ENCODE assay signal across 19 cellular contexts in the genomic region with DNA sequence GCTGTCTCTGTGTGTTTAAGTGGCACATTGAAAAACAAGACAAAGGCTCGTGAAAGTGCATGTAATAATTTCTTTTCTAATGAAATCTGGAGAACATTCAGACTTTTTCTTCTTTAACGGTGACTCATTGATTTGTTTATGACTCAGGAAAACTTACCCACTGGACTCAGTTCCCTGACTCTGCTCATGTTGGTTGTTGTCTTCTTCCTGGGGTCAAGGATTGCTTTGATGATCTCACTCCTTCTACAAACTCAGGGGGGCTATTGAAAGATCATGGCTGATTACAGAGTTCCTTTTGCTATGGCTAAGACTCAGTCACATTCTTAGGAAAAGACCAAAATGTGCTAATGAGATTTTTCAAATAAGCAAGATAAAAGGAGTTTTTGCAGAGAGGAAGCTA.
A peak's percentile ranks its signal among the peaks of the same experiment; 100 is the strongest.
DNase-seq lines count a peak whose midpoint lies in the region; ATAC-seq, FAIRE-seq and TF ChIP-seq lines count a peak whose summit lies in the region.
"Had no signal": no experiment of that assay in that cellular context is flagged by ENCODE, and none has a peak within 500 bp of the region (broad histone marks: within the 10 kb centered on the region; RNA-seq: fewer than 3 reads in every experiment).

No MANE protein-coding gene starts in this region.

- POLR2A ChIA-PET in A549 (lab: Yijun Ruan, JAX) = no interaction called here

- TF ChIP-seq CTCF in A549 (IDR thresholded peaks at IDR 0.05) (no peak), astrocyte of the spinal cord (IDR thresholded peaks at IDR 0.05; ENCODE audit: low read depth, low read length) (no peak)

- H3K4me1 Mint-ChIP-seq in activated CD8-positive, alpha-beta memory T cell treated with anti-CD3 and anti-CD28 coated beads, Interleukin-2, amount 10 ng/mL, durations not matched to agents 7 days and 5 days = no peaks in the 10 kb centered on the region

- H3K4me3 ChIP-seq in A549 (no peak overlapping the region), astrocyte of the spinal cord (ENCODE audit: low read depth, low read length) (no peak overlapping the region)
- H3K4me3 ChIP-seq: coronary artery, left ventricle myocardium inferior had no signal

- WGBS in A549 (ENCODE audit: missing lambda C conversion rate) = 11% methylated on average over 2 of the region's 2 CpGs

- H3K27me3 Mint-ChIP-seq in activated CD8-positive, alpha-beta memory T cell treated with anti-CD3 and anti-CD28 coated beads, Interleukin-2, amount 10 ng/mL, durations not matched to agents 7 days and 5 days = peaks cover 7% of the 10 kb centered on the region

- no peaks in the 10 kb centered on the region; the same call in 2 of the 3 replicates for H3K9me3 ChIP-seq in A549
- H3K9me3 ChIP-seq: left ventricle myocardium inferior had no signal

- no peaks in the 10 kb centered on the region for H3K36me3 Mint-ChIP-seq in activated CD8-positive, alpha-beta memory T cell treated with anti-CD3 and anti-CD28 coated beads, Interleukin-2, amount 10 ng/mL, durations not matched to agents 7 days and 5 days
- H3K36me3 Mint-ChIP-seq: activated CD4-positive, alpha-beta memory T cell treated with anti-CD3 and anti-CD28 coated beads for 36 hours had no signal

- TF ChIP-seq EP300 in A549 (IDR thresholded peaks at IDR 0.05) = no peak

- H3K4me3 Mint-ChIP-seq in activated CD8-positive, alpha-beta memory T cell treated with anti-CD3 and anti-CD28 coated beads, Interleukin-2, amount 10 ng/mL, durations not matched to agents 7 days and 5 days = no peak overlapping the region
- H3K4me3 Mint-ChIP-seq: activated CD4-positive, alpha-beta memory T cell treated with anti-CD3 and anti-CD28 coated beads for 36 hours had no signal

- H3K27ac Mint-ChIP-seq in activated CD8-positive, alpha-beta memory T cell treated with anti-CD3 and anti-CD28 coated beads, Interleukin-2, amount 10 ng/mL, durations not matched to agents 7 days and 5 days = no peak overlapping the region
- H3K27ac Mint-ChIP-seq: activated CD4-positive, alpha-beta memory T cell treated with anti-CD3 and anti-CD28 coated beads for 36 hours had no signal

- H3K27ac ChIP-seq in A549 = no peak overlapping the region
- H3K27ac ChIP-seq: coronary artery, left ventricle myocardium inferior had no signal

- H3K4me2 ChIP-seq in A549 = no peak overlapping the region

- CTCF ChIA-PET in A549 (lab: Yijun Ruan, JAX) = no interaction called here
- CTCF ChIA-PET in activated CD8-positive, alpha-beta memory T cell treated with anti-CD3 and anti-CD28 coated beads, Interleukin-2, amount 10 ng/mL, durations not matched to agents 7 days and 5 days (lab: Charles Lee) = no interaction called here

- in situ Hi-C loops in astrocyte of the spinal cord (cut with HindIII; ENCODE audit: low sequenced_read_pairs) = no loop called here

- TF ChIP-seq RAD21 in A549 (conservative IDR thresholded peaks at IDR 0.05 in 1 of 2, IDR thresholded peaks at IDR 0.05 in 1 of 2) = no peak

- DNase-seq in A549 (ENCODE audit: low read depth in 1 of 2, low spot score in 1 of 2) = no peak
- peak; percentile 24 for DNase-seq in HCEC 1CT
- peak; percentile 75 for DNase-seq in astrocyte of the spinal cord (ENCODE audit: low read depth, low spot score)
- peak; percentile 32 for DNase-seq in glomerular visceral epithelial cell (ENCODE audit: extremely low spot score)
- DNase-seq in activated T-cell treated with anti-CD3 and anti-CD28 coated beads, Interleukin-2, amount 50 U/mL, for 1 hour = no peak
- no peak for DNase-seq in NCI-H345 (lab: John Stamatoyannopoulos, UW)
- DNase-seq in AML-193 (lab: John Stamatoyannopoulos, UW) = no peak
- no peak for DNase-seq in activated CD8-positive, alpha-beta memory T cell treated with anti-CD3 and anti-CD28 coated beads, Interleukin-2, amount 10 ng/mL, durations not matched to agents 7 days and 5 days
- DNase-seq: ACHN; activated CD4-positive, alpha-beta memory T cell treated with anti-CD3 and anti-CD28 coated beads for 36 hours; amygdala; Kasumi-1; left ventricle myocardium inferior; NCI-H1436 treated with DMSO at 0.1 percent for 48 hours; posterior cingulate gyrus; stimulated activated CD4-positive, alpha-beta T cell treated with anti-CD3 and anti-CD28 coated beads, Interleukin-12 subunit alpha, Interleukin-12 subunit beta, amount 100 ng/mL, for 4 hours; stimulated activated naive CD8-positive, alpha-beta T cell treated with anti-CD3 and anti-CD28 coated beads, Interleukin-15, Interleukin-2, amounts not matched to agents 100 U/mL and 50 U/mL, for 24 hours had no signal

- no peak for ATAC-seq in A549
- no peak for ATAC-seq in activated CD8-positive, alpha-beta memory T cell treated with anti-CD3 and anti-CD28 coated beads, Interleukin-2, amount 10 ng/mL, durations not matched to agents 7 days and 5 days
- ATAC-seq: stimulated activated naive CD8-positive, alpha-beta T cell treated with anti-CD3 and anti-CD28 coated beads, Interleukin-15, Interleukin-2, amounts not matched to agents 100 U/mL and 50 U/mL, for 24 hours had no signal

- H3K9me3 Mint-ChIP-seq in activated CD8-positive, alpha-beta memory T cell treated with anti-CD3 and anti-CD28 coated beads, Interleukin-2, amount 10 ng/mL, durations not matched to agents 7 days and 5 days (ENCODE audit: low read depth) = no peaks in the 10 kb centered on the region
- H3K9me3 Mint-ChIP-seq: activated CD4-positive, alpha-beta memory T cell treated with anti-CD3 and anti-CD28 coated beads for 36 hours had no signal

- no peaks in the 10 kb centered on the region for H3K4me1 ChIP-seq in A549
- H3K4me1 ChIP-seq: left ventricle myocardium inferior had no signal

- no peak for TF ChIP-seq POLR2A in A549 (IDR thresholded peaks at IDR 0.05; ENCODE audit: low read length)

- FAIRE-seq in A549 (lab: Jason Lieb, UNC) = no peak
- FAIRE-seq: GM18507 had no signal

TF ChIP-seq in A549, 52 proteins besides CTCF, POLR2A, EP300 and RAD21:
- TF ChIP-seq, protein P1, sequence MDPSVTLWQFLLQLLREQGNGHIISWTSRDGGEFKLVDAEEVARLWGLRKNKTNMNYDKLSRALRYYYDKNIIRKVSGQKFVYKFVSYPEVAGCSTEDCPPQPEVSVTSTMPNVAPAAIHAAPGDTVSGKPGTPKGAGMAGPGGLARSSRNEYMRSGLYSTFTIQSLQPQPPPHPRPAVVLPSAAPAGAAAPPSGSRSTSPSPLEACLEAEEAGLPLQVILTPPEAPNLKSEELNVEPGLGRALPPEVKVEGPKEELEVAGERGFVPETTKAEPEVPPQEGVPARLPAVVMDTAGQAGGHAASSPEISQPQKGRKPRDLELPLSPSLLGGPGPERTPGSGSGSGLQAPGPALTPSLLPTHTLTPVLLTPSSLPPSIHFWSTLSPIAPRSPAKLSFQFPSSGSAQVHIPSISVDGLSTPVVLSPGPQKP (IDR thresholded peaks at IDR 0.05; ENCODE audit: low read depth, low read length) = no peak
- TF ChIP-seq FOSL2 (IDR thresholded peaks at IDR 0.05) (no peak), FOSL2 (CRISPR knock-in tag; IDR thresholded peaks at IDR 0.05) (peak; percentile 65)
TF ChIP-seq in A549: peak in this region for 1.

Comparison
In these comparisons a context has a peak if more than half of its experiments do, and no peak if none do; other contexts are left out.
1. DNase-seq: peak in HCEC 1CT (single experiment), astrocyte of the spinal cord (single experiment) and glomerular visceral epithelial cell (single experiment); none in A549 (0 of 2), activated T-cell treated with anti-CD3 and anti-CD28 coated beads, Interleukin-2, amount 50 U/mL, for 1 hour (single experiment), NCI-H345 (single experiment), AML-193 (0 of 2) and activated CD8-positive, alpha-beta memory T cell treated with anti-CD3 and anti-CD28 coated beads, Interleukin-2, amount 10 ng/mL, durations not matched to agents 7 days and 5 days (single experiment).